Comparison of ENCODE assay signal across 13 cellular contexts in genomic region chr1:16315437-16315836, GRCh38.
"Had no signal": no experiment of that assay in that cellular context is flagged by ENCODE, and none has a peak within 500 bp of the region (broad histone marks: within the 10 kb centered on the region; RNA-seq: fewer than 3 reads in every experiment).

No MANE protein-coding gene starts in this region.

- H3K27ac Mint-ChIP-seq: activated B cell treated with CpG ODN at 0.5 μM for 24 hours; activated CD4-positive, alpha-beta T cell treated with anti-CD3 and anti-CD28 coated beads, Interleukin-2, amount 10 ng/mL, durations not matched to agents 7 days and 5 days; T-helper 17 cell had no signal

- H3K9me3 ChIP-seq: esophagus muscularis mucosa, thyroid gland, uterus had no signal

- H3K9me3 Mint-ChIP-seq: activated B cell treated with CpG ODN at 0.5 μM for 24 hours; activated CD4-positive, alpha-beta T cell treated with anti-CD3 and anti-CD28 coated beads, Interleukin-2, amount 10 ng/mL, durations not matched to agents 7 days and 5 days; neural crest cell had no signal

- H3K27me3 ChIP-seq: dorsolateral prefrontal cortex, esophagus muscularis mucosa, hepatocyte, thyroid gland, uterus had no signal

- H3K4me3 Mint-ChIP-seq: activated B cell treated with CpG ODN at 0.5 μM for 24 hours; activated CD4-positive, alpha-beta T cell treated with anti-CD3 and anti-CD28 coated beads, Interleukin-2, amount 10 ng/mL, durations not matched to agents 7 days and 5 days; neural crest cell; T-helper 17 cell had no signal

- H3K27me3 Mint-ChIP-seq: activated B cell treated with CpG ODN at 0.5 μM for 24 hours; activated CD4-positive, alpha-beta T cell treated with anti-CD3 and anti-CD28 coated beads, Interleukin-2, amount 10 ng/mL, durations not matched to agents 7 days and 5 days; T-helper 17 cell had no signal

- DNase-seq: activated B cell treated with CpG ODN at 0.5 μM for 24 hours; activated CD4-positive, alpha-beta T cell treated with anti-CD3 and anti-CD28 coated beads, Interleukin-2, amount 10 ng/mL, durations not matched to agents 7 days and 5 days; activated naive CD4-positive, alpha-beta T cell treated with Interleukin-2 at 50 U/mL for 16 hours; anterior cingulate cortex; dorsolateral prefrontal cortex; islet precursor cell; stimulated activated CD4-positive, alpha-beta T cell treated with anti-CD3 and anti-CD28 coated beads, Interleukin-1b, Interleukin-23, amount 100 ng/mL, for 48 hours; T-helper 17 cell; thyroid gland; uterus had no signal

- ATAC-seq: T-helper 17 cell had no signal

- H3K36me3 ChIP-seq: uterus had no signal

- H3K4me3 ChIP-seq: dorsolateral prefrontal cortex, esophagus muscularis mucosa, hepatocyte, thyroid gland, uterus had no signal

- H3K27ac ChIP-seq: dorsolateral prefrontal cortex, hepatocyte had no signal
